Comparison of ENCODE assay signal across 10 cellular contexts in the genomic region with DNA sequence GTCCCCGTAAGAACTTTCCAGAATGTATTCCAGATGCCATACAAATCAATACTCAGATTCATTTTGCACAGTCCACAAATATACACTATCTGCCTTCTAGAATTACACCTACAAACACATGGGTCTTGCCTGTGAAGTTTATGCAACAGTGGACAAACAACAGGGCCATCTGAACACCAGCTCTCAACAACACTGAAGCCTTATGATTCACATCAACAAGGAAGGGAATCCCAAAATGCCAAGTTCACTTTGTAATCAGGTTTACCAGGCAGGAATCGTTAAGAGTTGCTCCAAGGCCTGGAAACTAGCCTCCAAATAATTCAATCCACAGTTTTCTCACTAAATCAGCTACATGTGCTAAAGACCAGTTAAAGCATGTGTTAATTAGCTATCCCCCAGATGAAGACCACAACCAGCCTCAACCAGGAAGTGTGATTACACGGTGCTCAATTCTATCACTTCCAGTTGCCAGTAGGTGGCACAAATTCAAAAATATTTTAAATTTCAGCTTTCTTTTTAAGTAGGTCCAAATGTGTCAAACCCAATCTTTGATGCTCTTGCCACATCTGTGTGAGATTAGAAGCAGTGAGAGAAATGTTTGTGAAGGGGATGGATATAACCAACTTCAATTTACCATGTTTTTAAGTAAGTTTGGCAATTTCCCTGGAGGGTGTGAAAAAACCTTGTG.
DNase-seq lines count a peak whose midpoint lies in the region; ATAC-seq and TF ChIP-seq lines count a peak whose summit lies in the region.
"Had no signal": no experiment of that assay in that cellular context is flagged by ENCODE, and none has a peak within 500 bp of the region (broad histone marks: within the 10 kb centered on the region; RNA-seq: fewer than 3 reads in every experiment).

No MANE protein-coding gene starts in this region.

- no peak overlapping the region for H3K4ac ChIP-seq in H9 (ENCODE audit: low read depth, low read length)

- H3K4me3 Mint-ChIP-seq in H9 = no peak overlapping the region
- H3K4me3 Mint-ChIP-seq: natural killer cell treated with Interleukin-12 subunit alpha and Interleukin-12 subunit beta and Interleukin-15 and Interleukin-18, amount 100 ng/mL, for 72 hours had no signal

- no peak overlapping the region for H4K8ac ChIP-seq in H9 (replicated peaks; ENCODE audit: insufficient read length, low read depth, low read length)

- no peak overlapping the region for H3K27ac ChIP-seq in H9 (ENCODE audit: insufficient read length, low read depth, low read length)
- no peak overlapping the region for H3K27ac ChIP-seq in RWPE1
- H3K27ac ChIP-seq in foreskin keratinocyte = no peak overlapping the region

- no peak overlapping the region for H2BK12ac ChIP-seq in H9 (ENCODE audit: insufficient read length, low read depth, low read length)

- no peaks in the 10 kb centered on the region for H3K9me3 ChIP-seq in H9 (ENCODE audit: control insufficient read depth, low read depth, low read length)

- H4K91ac ChIP-seq in H9 (ENCODE audit: insufficient read length, low read depth, low read length) = no peak overlapping the region

- H4K20me1 ChIP-seq in H9 (ENCODE audit: control insufficient read depth, insufficient read depth, insufficient read length) = no peaks in the 10 kb centered on the region

- WGBS in H9 (ENCODE audit: extremely low coverage, insufficient read length, low lambda C conversion rate) = no CpG with 5 or more reads among the region's 3 CpGs

- no peak overlapping the region for H2BK120ac ChIP-seq in H9 (ENCODE audit: low read depth, low read length, poor library complexity, severe bottlenecking)

- H3K27me3 ChIP-seq in H9 (ENCODE audit: insufficient read depth, low read length) (no peaks in the 10 kb centered on the region), foreskin keratinocyte (peaks cover 13% of the 10 kb centered on the region)

- no peak overlapping the region for H3K27ac Mint-ChIP-seq in H9
- H3K27ac Mint-ChIP-seq: natural killer cell treated with Interleukin-12 subunit alpha and Interleukin-12 subunit beta and Interleukin-15 and Interleukin-18, amount 100 ng/mL, for 72 hours had no signal

- peak; percentile 52 for TF ChIP-seq CTCF in H9 (conservative IDR thresholded peaks at IDR 0.05)
- TF ChIP-seq CTCF in RWPE1 (conservative IDR thresholded peaks at IDR 0.05; ENCODE audit: low read depth) = no peak; the same call in none of the 2 replicates
- peak; percentile 64 for TF ChIP-seq CTCF in foreskin keratinocyte (conservative IDR thresholded peaks at IDR 0.05)

- H2BK20ac ChIP-seq in H9 (ENCODE audit: low read depth, low read length, poor library complexity, severe bottlenecking) = no peak overlapping the region

- H3K79me1 ChIP-seq in H9 (ENCODE audit: insufficient read depth, low read depth, low read length, poor library complexity, severe bottlenecking) = no peaks in the 10 kb centered on the region

- H3K23ac ChIP-seq in H9 (ENCODE audit: insufficient read length, low read depth, low read length) = no peak overlapping the region

- no peaks in the 10 kb centered on the region for H3K4me1 Mint-ChIP-seq in H9

- no peaks in the 10 kb centered on the region for H3K79me2 ChIP-seq in H9 (ENCODE audit: insufficient read depth, low read length)

- no peak overlapping the region for H2BK15ac ChIP-seq in H9 (ENCODE audit: low read depth, low read length)

- H3K9me3 Mint-ChIP-seq in H9 = no peaks in the 10 kb centered on the region

- H3T11ph ChIP-seq in H9 (ENCODE audit: low read length) = no peak overlapping the region

- no peak overlapping the region for H2AFZ ChIP-seq in H9 (ENCODE audit: low read length)

- H4K5ac ChIP-seq in H9 (ENCODE audit: insufficient read length, low read depth, low read length) = no peak overlapping the region

- POLR2A ChIA-PET in RWPE1 (lab: Yijun Ruan, JAX; ENCODE audit: low non-redundant PET) = interaction anchor here (0.5 kb wide), 1 partner anchor 140 kb away, joined by 3 read pairs; no protein-coding TSS in a partner anchor

- H3K14ac ChIP-seq in H9 (ENCODE audit: insufficient read depth, low read length) = no peak overlapping the region

- H2AK5ac ChIP-seq in H9 (ENCODE audit: insufficient read length, low read length) = no peak overlapping the region

- H2BK5ac ChIP-seq in H9 (ENCODE audit: insufficient read length, low read length) = no peak overlapping the region

- no peak overlapping the region for H3K9ac ChIP-seq in H9 (ENCODE audit: extremely low read depth, insufficient read length, low read length)

- DNase-seq in AG08395 (ENCODE audit: low spot score) (peak; percentile 32), H9 (no peak), RWPE1 (ENCODE audit: low spot score) (peak; percentile 9), foreskin keratinocyte (peak in 1 of 2 donors; percentile 18), Ammon's horn (ENCODE audit: low spot score) (no peak)
- DNase-seq: NCI-H2107 had no signal

- H3K36me3 Mint-ChIP-seq in H9 (ENCODE audit: insufficient read depth in 1 of 3, low read depth in 3 of 3) = no peaks in the 10 kb centered on the region
- H3K36me3 Mint-ChIP-seq: natural killer cell treated with Interleukin-12 subunit alpha and Interleukin-12 subunit beta and Interleukin-15 and Interleukin-18, amount 100 ng/mL, for 72 hours had no signal

- ATAC-seq in foreskin keratinocyte (peak; percentile 35), GM21526 (IDR thresholded peaks at IDR 0.05; ENCODE audit: low FRiP score, unreplicated experiment) (no peak), GM21737 (IDR thresholded peaks at IDR 0.05; ENCODE audit: unreplicated experiment) (no peak), GM18907 (IDR thresholded peaks at IDR 0.05; ENCODE audit: unreplicated experiment) (no peak)
- ATAC-seq: natural killer cell treated with Interleukin-12 subunit alpha and Interleukin-12 subunit beta and Interleukin-15 and Interleukin-18, amount 100 ng/mL, for 72 hours had no signal

- H3K4me1 ChIP-seq in H9 (ENCODE audit: insufficient read depth, low read length) = no peaks in the 10 kb centered on the region
- H3K4me1 ChIP-seq in foreskin keratinocyte = no peaks in the 10 kb centered on the region

- no peak overlapping the region for H3K56ac ChIP-seq in H9 (ENCODE audit: insufficient read length, low read depth, low read length)

- H3K18ac ChIP-seq in H9 (ENCODE audit: insufficient read length, low read depth, low read length) = no peak overlapping the region

- CTCF ChIA-PET in RWPE1 (lab: Yijun Ruan, JAX) = interaction anchor here (0.6 to 0.7 kb wide), 4 partner anchors 112 to 573 kb away, joined by 3 read pairs; no protein-coding TSS in a partner anchor

- H3K27me3 Mint-ChIP-seq in H9 (ENCODE audit: low read depth) = no peaks in the 10 kb centered on the region; the same call in 1 of the 2 replicates
- H3K27me3 Mint-ChIP-seq: natural killer cell treated with Interleukin-12 subunit alpha and Interleukin-12 subunit beta and Interleukin-15 and Interleukin-18, amount 100 ng/mL, for 72 hours had no signal

- H3K23me2 ChIP-seq in H9 (ENCODE audit: insufficient read length, low read depth, low read length, poor library complexity, severe bottlenecking) = no peaks in the 10 kb centered on the region

- no peak overlapping the region for H3K4me2 ChIP-seq in H9 (ENCODE audit: insufficient read depth, insufficient read length, low read length)

Comparison
In these comparisons a context has a peak if more than half of its experiments do, and no peak if none do; other contexts are left out.
1. DNase-seq: peak in AG08395 (single experiment) and RWPE1 (single experiment); none in H9 (single experiment) and Ammon's horn (single experiment).